In genomic region chr10:121112618-121113384, GRCh38 we compare ENCODE assay signal across 14 cellular contexts.
DNase-seq lines count a peak whose midpoint lies in the region; ATAC-seq and TF ChIP-seq lines count a peak whose summit lies in the region.
"Had no signal": no experiment of that assay in that cellular context is flagged by ENCODE, and none has a peak within 500 bp of the region (broad histone marks: within the 10 kb centered on the region; RNA-seq: fewer than 3 reads in every experiment).

No MANE protein-coding gene starts in this region.

- no peak for ATAC-seq in GM19455 (IDR thresholded peaks at IDR 0.05; ENCODE audit: unreplicated experiment)
- no peak for ATAC-seq in sciatic nerve
- ATAC-seq: stimulated activated memory B cell treated with anti-CD40 and anti-IgM and Interleukin-4, amounts not matched to agents 10 μg/mL and 1 μg/mL and 100 μg/mL, for 72 hours had no signal

- no peak overlapping the region for H3K9ac ChIP-seq in neuronal stem cell (ENCODE audit: low read depth, low read length, poor library complexity)
- H3K9ac ChIP-seq: BLaER1 had no signal

- peak overlapping the region; percentile 20 for H2BK15ac ChIP-seq in neuronal stem cell (ENCODE audit: low read length)

- WGBS in neuronal stem cell (ENCODE audit: extremely low coverage in 2 of 2, insufficient read length in 2 of 2, insufficient replicate concordance in 1 of 2), 2 donors: no CpG with 5 or more reads among the region's 10 CpGs

- H2BK12ac ChIP-seq in neuronal stem cell (ENCODE audit: low read length): no peak overlapping the region

- H2AFZ ChIP-seq in neuronal stem cell (ENCODE audit: low read length): no peak overlapping the region

- peak; percentile 58 for TF ChIP-seq CTCF in chondrocyte (IDR thresholded peaks at IDR 0.05)

- no peak overlapping the region for H3K23ac ChIP-seq in neuronal stem cell (ENCODE audit: low read depth, low read length, poor library complexity)

- H3K9me3 Mint-ChIP-seq in chondrocyte (ENCODE audit: low read depth): peaks cover 19% of the 10 kb centered on the region

- H3K9me3 ChIP-seq in neuronal stem cell (replicated peaks in 1 of 2; ENCODE audit: control insufficient read depth in 2 of 2, insufficient read depth in 1 of 2, low read depth in 1 of 2, low read length in 2 of 2): no peaks in the 10 kb centered on the region

- H3K4me3 ChIP-seq in H7 (ENCODE audit: insufficient read depth, low read depth, low read length): no peak overlapping the region
- H3K4me3 ChIP-seq in neuronal stem cell (ENCODE audit: low read length in 2 of 2): no peak overlapping the region
- H3K4me3 ChIP-seq: BLaER1 had no signal

- no peak overlapping the region for H2BK120ac ChIP-seq in neuronal stem cell (ENCODE audit: low read depth, low read length)

- H3K4me2 ChIP-seq in neuronal stem cell (ENCODE audit: insufficient read depth, low read length, poor library complexity, severe bottlenecking): no peak overlapping the region
- H3K4me2 ChIP-seq: BLaER1 had no signal

- no peak overlapping the region for H4K8ac ChIP-seq in neuronal stem cell (ENCODE audit: low read depth, low read length)

- H3K4me1 Mint-ChIP-seq in chondrocyte (ENCODE audit: low read depth): peaks cover 16% of the 10 kb centered on the region
- H3K4me1 Mint-ChIP-seq: stimulated activated memory B cell treated with anti-CD40 and anti-IgM and Interleukin-4, amounts not matched to agents 10 μg/mL and 1 μg/mL and 100 μg/mL, for 72 hours had no signal

- H3K4me1 ChIP-seq in neuronal stem cell (ENCODE audit: control insufficient read depth in 2 of 2, insufficient read depth in 1 of 2, low read depth in 1 of 2, low read length in 2 of 2): peaks cover 0 to 6% of the 10 kb centered on the region in 2 donors
- H3K4me1 ChIP-seq: BLaER1 had no signal

- H3K36me3 Mint-ChIP-seq in chondrocyte (ENCODE audit: low read depth): peaks cover 1% of the 10 kb centered on the region
- H3K36me3 Mint-ChIP-seq: stimulated activated memory B cell treated with anti-CD40 and anti-IgM and Interleukin-4, amounts not matched to agents 10 μg/mL and 1 μg/mL and 100 μg/mL, for 72 hours had no signal

- H3K27ac ChIP-seq in neuronal stem cell (replicated peaks; ENCODE audit: low read length): no peak overlapping the region
- H3K27ac ChIP-seq: BLaER1 had no signal

- H3K18ac ChIP-seq in neuronal stem cell (ENCODE audit: low read length): peak overlapping the region; percentile 72

- DNase-seq in H7 (peak; percentile 61), NCI-H146 (lab: John Stamatoyannopoulos, UW) (peak; percentile 97), chondrocyte (ENCODE audit: low spot score) (no peak), neuronal stem cell (ENCODE audit: low spot score) (no peak), sciatic nerve (ENCODE audit: low spot score) (no peak), hepatic stellate cell (ENCODE audit: low spot score) (no peak), mucosa of gallbladder (ENCODE audit: low spot score) (no peak)
- DNase-seq: hippocampal formation, mesenchymal stem cell, NCI-H2029 treated with DMSO at 0.1 percent for 48 hours, RPMI8226 had no signal

- H3K14ac ChIP-seq in neuronal stem cell (ENCODE audit: low read length): peak overlapping the region; percentile 57

- no peak overlapping the region for H4K91ac ChIP-seq in neuronal stem cell (ENCODE audit: low read depth, low read length, poor library complexity)

- H3K27me3 ChIP-seq in H7 (ENCODE audit: control insufficient read depth, insufficient read depth, low read length) (no peaks in the 10 kb centered on the region), neuronal stem cell (ENCODE audit: control insufficient read depth in 3 of 3, insufficient read depth in 3 of 3, low read depth in 1 of 3, low read length in 3 of 3) (peaks cover 0 to 2% (median 0%) of the 10 kb centered on the region in 3 experiments)
- H3K27me3 ChIP-seq: BLaER1 had no signal

- H3K36me3 ChIP-seq in H7 (replicated peaks; ENCODE audit: control insufficient read depth, insufficient read depth, low read length) (no peaks in the 10 kb centered on the region), neuronal stem cell (replicated peaks in 1 of 2; ENCODE audit: control insufficient read depth in 2 of 2, insufficient read depth in 2 of 2, low read length in 2 of 2) (no peaks in the 10 kb centered on the region)
- H3K36me3 ChIP-seq: BLaER1 had no signal

- H2BK5ac ChIP-seq in neuronal stem cell (ENCODE audit: low read length): no peak overlapping the region

- no peak overlapping the region for H3K4ac ChIP-seq in neuronal stem cell (ENCODE audit: low read length)

- H3K27ac Mint-ChIP-seq in chondrocyte (ENCODE audit: unreplicated experiment): no peak overlapping the region
- H3K27ac Mint-ChIP-seq: stimulated activated memory B cell treated with anti-CD40 and anti-IgM and Interleukin-4, amounts not matched to agents 10 μg/mL and 1 μg/mL and 100 μg/mL, for 72 hours had no signal

- intact Hi-C loops in sciatic nerve (cut with DNase I): no loop called here

- peaks cover 2% of the 10 kb centered on the region for H3K79me1 ChIP-seq in neuronal stem cell (ENCODE audit: low read depth, low read length)

- no peaks in the 10 kb centered on the region for H3K27me3 Mint-ChIP-seq in chondrocyte (ENCODE audit: low read depth)
- H3K27me3 Mint-ChIP-seq: stimulated activated memory B cell treated with anti-CD40 and anti-IgM and Interleukin-4, amounts not matched to agents 10 μg/mL and 1 μg/mL and 100 μg/mL, for 72 hours had no signal

- no peak overlapping the region for H2AK5ac ChIP-seq in neuronal stem cell (ENCODE audit: low read depth, low read length)

- H3K4me3 Mint-ChIP-seq in chondrocyte (ENCODE audit: unreplicated experiment): no peak overlapping the region
- H3K4me3 Mint-ChIP-seq: stimulated activated memory B cell treated with anti-CD40 and anti-IgM and Interleukin-4, amounts not matched to agents 10 μg/mL and 1 μg/mL and 100 μg/mL, for 72 hours had no signal

Comparison
In these comparisons a context has a peak if more than half of its experiments do, and no peak if none do; other contexts are left out.
1. DNase-seq: peak in H7 (single experiment) and NCI-H146 (single experiment); none in chondrocyte (single experiment), neuronal stem cell (single experiment), sciatic nerve (single experiment), hepatic stellate cell (single experiment) and mucosa of gallbladder (single experiment).